ENCODE assay signal across 8 cellular contexts in the genomic region with DNA sequence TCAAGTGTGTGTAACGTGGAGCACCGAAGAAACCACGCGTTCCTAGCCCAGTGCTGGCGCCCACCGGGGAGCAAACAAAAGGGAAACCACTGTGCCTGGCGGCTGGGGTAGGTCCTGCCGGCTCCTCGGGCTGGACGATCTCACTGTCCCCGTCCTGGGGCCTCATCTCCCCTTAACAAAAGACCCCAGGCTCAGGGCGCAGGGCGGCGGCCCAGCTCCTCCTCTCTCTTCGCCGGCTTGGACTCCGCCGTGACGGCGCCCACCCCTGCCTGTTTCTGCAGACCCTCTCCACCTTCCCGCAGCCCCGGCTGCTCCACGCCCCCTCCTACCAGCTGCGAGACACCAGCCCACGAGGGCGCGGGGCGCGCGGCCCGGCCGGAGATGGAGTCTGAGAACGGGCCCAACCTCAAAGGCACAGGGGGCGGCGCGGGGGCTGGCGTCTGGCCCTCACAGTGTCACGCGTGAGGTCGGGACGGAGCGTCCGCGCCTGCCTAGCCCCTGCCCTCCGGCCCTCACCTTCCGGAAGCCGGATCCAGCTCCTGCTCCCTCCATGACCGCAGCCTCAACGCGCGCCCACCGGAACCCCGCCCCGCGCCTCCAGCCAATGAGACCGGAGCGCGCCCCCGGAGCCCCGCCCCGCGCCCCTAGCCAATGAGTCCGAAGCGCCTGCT. TPM values are rescaled to one million over a fixed set of nuclear protein-coding genes. Genes with fewer than 3 reads are reported as not detected.
A peak's percentile ranks its signal among the peaks of the same experiment; 100 is the strongest.
DNase-seq lines count a peak whose midpoint lies in the region; ATAC-seq, FAIRE-seq and TF ChIP-seq lines count a peak whose summit lies in the region.

Gene CENPX (minus strand): TSS at position 569 of the 671 bp plus-strand sequence. CDS start 17 bp downstream, at position 552.

- peak within 1 kb of the TSS; percentile 80 to 92 for H3K27ac ChIP-seq in A549
- peak within 1 kb of the TSS in 3 of 4 donors; percentile 50 to 58 (median 57) for H3K27ac ChIP-seq in pancreas

- 2% methylated on average over 37 of the region's 64 CpGs for WGBS in A549 (ENCODE audit: missing lambda C conversion rate)
- WGBS in pancreas, 2 donors: 1% methylated on average over 60 to 64 of the region's 64 CpGs

- POLR2A ChIA-PET in A549 (lab: Yijun Ruan, JAX): interaction anchor here (0.6 to 3.9 kb wide), 15 partner anchors 10 to 339 kb away, joined by 3 to 38 read pairs (median 3); partner anchors contain the start of genes ARL16, DCXR, FASN and HGS
- POLR2A ChIA-PET in HEK293T (lab: Yijun Ruan, JAX): interaction anchor here (0.5 to 3.7 kb wide), 27 partner anchors 8 to 339 kb away, joined by 3 to 22 read pairs (median 4); partner anchors contain the start of genes ARL16, ASPSCR1, DCXR and GPS1

- DNase-seq in A549 (ENCODE audit: low read depth in 1 of 2, low spot score in 1 of 2) (no peak), SW480 (ENCODE audit: low spot score) (peak; percentile 48), fibroblast of the aortic adventitia (ENCODE audit: low read depth) (no peak), pancreas (no peak), T-helper 9 cell (no peak), EL (no peak), HEK293T (ENCODE audit: extremely low spot score) (no peak)

- CTCF ChIA-PET in A549 (lab: Yijun Ruan, JAX) (interaction anchor here (0.9 to 33.2 kb wide), 20 partner anchors 7 to 160 kb away, joined by 3 to 794 read pairs (median 24); partner anchors contain the start of genes ASPSCR1, DCXR, MAFG and MYADML2), HEK293T (lab: Yijun Ruan, JAX) (interaction anchor here (0.6 to 4.4 kb wide), 7 partner anchors 15 to 179 kb away, joined by 3 to 34 read pairs (median 4); partner anchors contain the start of genes DCXR and NOTUM)

- peak; percentile 91 for TF ChIP-seq POLR2A in A549 (IDR thresholded peaks at IDR 0.05; ENCODE audit: low read length)

- peak within 1 kb of the TSS; percentile 77 for H3K4me3 ChIP-seq in A549
- H3K4me3 ChIP-seq in fibroblast of the aortic adventitia (ENCODE audit: low read depth, low read length): peak within 1 kb of the TSS; percentile 86
- peak within 1 kb of the TSS; percentile 92 to 96 (median 94) for H3K4me3 ChIP-seq in pancreas

- H3K36me3 ChIP-seq in pancreas: no peaks in the 10 kb centered on the region

- H3K27me3 ChIP-seq in pancreas: no peaks in the 10 kb centered on the region

- FAIRE-seq in A549 (lab: Jason Lieb, UNC) (no peak), pancreas (lab: Jason Lieb, UNC) (no peak)

- ATAC-seq in A549 (peak; percentile 49 to 81), GM21381 (IDR thresholded peaks at IDR 0.05; ENCODE audit: unreplicated experiment) (peak; percentile 11), pancreas (no peak)

- no peak for TF ChIP-seq CTCF in A549 (IDR thresholded peaks at IDR 0.05)
- no peak for TF ChIP-seq CTCF in fibroblast of the aortic adventitia (IDR thresholded peaks at IDR 0.05; ENCODE audit: insufficient read depth, low read length)
- no peak for TF ChIP-seq CTCF in pancreas (IDR thresholded peaks at IDR 0.05)

- no peak for TF ChIP-seq RAD21 in A549 (conservative IDR thresholded peaks at IDR 0.05 in 1 of 2, IDR thresholded peaks at IDR 0.05 in 1 of 2)

- H3K4me1 ChIP-seq in A549: peaks cover 41% of the 10 kb centered on the region
- peaks cover 9 to 14% (median 14%) of the 10 kb centered on the region in 3 donors for H3K4me1 ChIP-seq in pancreas

- H3K9me3 ChIP-seq in A549: no peaks in the 10 kb centered on the region
- H3K9me3 ChIP-seq in pancreas: no peaks in the 10 kb centered on the region

- intact Hi-C loops in pancreas (cut with DNase I): loop anchor here in 1 of 3 donors (10.0 kb wide), 1 partner anchor 132 kb away; no protein-coding TSS in a partner anchor

- H3K4me2 ChIP-seq in A549: peak within 1 kb of the TSS; percentile 93

- no peak for TF ChIP-seq EP300 in A549 (IDR thresholded peaks at IDR 0.05)

TF ChIP-seq in A549, 52 proteins besides CTCF, POLR2A, EP300 and RAD21 (continues in another document):
- TF ChIP-seq NFE2L2 (conservative IDR thresholded peaks at IDR 0.05; ENCODE audit: low read length): no peak
- no peak; the same call in 1 of the 2 replicates for TF ChIP-seq PBX3 (IDR thresholded peaks at IDR 0.05)
- TF ChIP-seq TFCP2L1 (CRISPR knock-in tag; IDR thresholded peaks at IDR 0.05): peak; percentile 86; the same call in 1 of the 2 replicates
- no peak for TF ChIP-seq JUNB (IDR thresholded peaks at IDR 0.05)
- TF ChIP-seq HOXA7 (CRISPR knock-in tag; IDR thresholded peaks at IDR 0.05): no peak
- TF ChIP-seq HOXB13 (CRISPR knock-in tag; IDR thresholded peaks at IDR 0.05; ENCODE audit: low read depth): no peak
- no peak for TF ChIP-seq ZSCAN20 (CRISPR knock-in tag; IDR thresholded peaks at IDR 0.05)
- no peak for TF ChIP-seq HDAC2 (IDR thresholded peaks at IDR 0.05)
- TF ChIP-seq CHD2 (IDR thresholded peaks at IDR 0.05; ENCODE audit: low read length, partially characterized antibody): no peak
- no peak for TF ChIP-seq RFX5 (IDR thresholded peaks at IDR 0.05)
- TF ChIP-seq POLR2AphosphoS2 (conservative IDR thresholded peaks at IDR 0.05; ENCODE audit: low read length): no peak
- no peak for TF ChIP-seq NR3C1 (IDR thresholded peaks at IDR 0.05)
- no peak for TF ChIP-seq GATA3 (IDR thresholded peaks at IDR 0.05; ENCODE audit: borderline replicate concordance)
- TF ChIP-seq TP53 (CRISPR knock-in tag; IDR thresholded peaks at IDR 0.05): no peak
- TF ChIP-seq USF2 (IDR thresholded peaks at IDR 0.05): no peak
- no peak for TF ChIP-seq ZC3H11A (IDR thresholded peaks at IDR 0.05)
- TF ChIP-seq PHF8 (IDR thresholded peaks at IDR 0.05; ENCODE audit: borderline replicate concordance, low read depth): peak; percentile 76

TF ChIP-seq in HEK293T, 16 proteins besides CTCF, POLR2A, EP300 and RAD21:
- TF ChIP-seq LEF1 (IDR thresholded peaks at IDR 0.05; ENCODE audit: borderline replicate concordance) (no peak), SUZ12 (IDR thresholded peaks at IDR 0.05) (no peak), TARDBP (IDR thresholded peaks at IDR 0.05) (no peak), SP1 (IDR thresholded peaks at IDR 0.05) (no peak), CTBP1 (IDR thresholded peaks at IDR 0.05; ENCODE audit: borderline replicate concordance) (no peak), ARNT (IDR thresholded peaks at IDR 0.05) (no peak), HDGF (IDR thresholded peaks at IDR 0.05; ENCODE audit: borderline replicate concordance) (no peak), FOXA1 (IDR thresholded peaks at IDR 0.05) (no peak), FOXM1 (IDR thresholded peaks at IDR 0.05; ENCODE audit: borderline replicate concordance) (no peak), L3MBTL2 (conservative IDR thresholded peaks at IDR 0.05) (no peak), ZNF384 (IDR thresholded peaks at IDR 0.05) (no peak), BHLHE40 (IDR thresholded peaks at IDR 0.05; ENCODE audit: borderline replicate concordance) (no peak), PKNOX1 (IDR thresholded peaks at IDR 0.05) (no peak), ELF4 (IDR thresholded peaks at IDR 0.05) (no peak), NFRKB (IDR thresholded peaks at IDR 0.05) (no peak), FOXK2 (IDR thresholded peaks at IDR 0.05) (no peak)

RNA-seq across cellular contexts. Expression of gene CENPX, which starts in this region (rescaled TPM):
- polyA plus RNA-seq in A549 (2011; rRNA removed): 79.4 and 80.5 TPM in 2 replicates
- polyA plus RNA-seq in A549 (2012; cell fraction: cytosol; rRNA removed): 316 and 327 TPM in 2 replicates
- polyA plus RNA-seq in A549 (2012; cell fraction: nucleus; rRNA removed): 248 and 268 TPM in 2 replicates
- 208 to 231 TPM (median 222 TPM) in 3 replicates for polyA plus RNA-seq in A549 (2017; fragmentation: RNase III; extraction: RNeasy Plus Mini Kit Qiagen cat#74134 plus additional on column Dnase treatment)
- polyA minus RNA-seq in A549 (2011; rRNA and poly(A)+ RNA removed): 24.3 and 28.4 TPM in 2 replicates
- 27.6 and 41.8 TPM in 2 replicates for total RNA-seq in fibroblast of the aortic adventitia (ENCODE audit: low replicate concordance)
- total RNA-seq in pancreas: 10 to 100 TPM; 14.0 to 28.6 (median 16.4) TPM
- polyA plus RNA-seq in pancreas: 10 to 100 TPM; 43.6 to 62.4 TPM

Comparison
In these comparisons a context has a peak if more than half of its experiments do, and no peak if none do; other contexts are left out.
1. ATAC-seq: peak in A549 (2 of 2) and GM21381 (single experiment); none in pancreas (0 of 4).
2. Peak in every context shown above with its lines, with median percentiles within 50 percentile points of each other: H3K4me3 ChIP-seq.